In genomic region chr11:104795511-104796213, GRCh38 we compare ENCODE assay signal across 26 cellular contexts.
"Had no signal": no experiment of that assay in that cellular context is flagged by ENCODE, and none has a peak within 500 bp of the region (broad histone marks: within the 10 kb centered on the region; RNA-seq: fewer than 3 reads in every experiment).

No MANE protein-coding gene starts in this region.

- ATAC-seq: activated CD4-positive, CD25-positive, alpha-beta regulatory T cell treated with anti-CD3 and anti-CD28 coated beads, Interleukin-2, amount 50 U/mL, for 24 hours; activated CD8-positive, alpha-beta T cell treated with anti-CD3 and anti-CD28 coated beads for 36 hours; activated T-cell treated with anti-CD3 and anti-CD28 coated beads, Interleukin-2, amount 50 U/mL, for 4 hours; activated T-helper 17 cell treated with anti-CD3 and anti-CD28 coated beads, Interleukin-2, amount 50 U/mL, for 72 hours; gastroesophageal sphincter; T-helper 17 cell had no signal

- H3K36me3 ChIP-seq: brain microvascular endothelial cell, colonic mucosa, esophagus squamous epithelium, gastroesophageal sphincter, WERI-Rb-1 had no signal

- H3K27me3 ChIP-seq: brain microvascular endothelial cell, colonic mucosa, esophagus squamous epithelium, gastroesophageal sphincter had no signal

- H3K27ac ChIP-seq: brain microvascular endothelial cell, colonic mucosa, epithelial cell of prostate, esophagus squamous epithelium, gastroesophageal sphincter, WERI-Rb-1 had no signal

- DNase-seq: activated B cell treated with CpG ODN at 0.5 μM for 24 hours; activated CD4-positive, alpha-beta T cell treated with anti-CD3 and anti-CD28 coated beads for 48 hours; activated CD4-positive, alpha-beta T cell treated with anti-CD3 and anti-CD28 coated beads, Interleukin-2, amount 50 U/mL, for 1 hour; activated CD4-positive, alpha-beta T cell treated with anti-CD3 and anti-CD28 coated beads, Interleukin-2, amount 50 U/mL, for 48 hours; activated CD8-positive, alpha-beta memory T cell treated with anti-CD3 and anti-CD28 coated beads for 24 hours; activated CD8-positive, alpha-beta T cell treated with anti-CD3 and anti-CD28 coated beads for 36 hours; activated effector memory CD4-positive, alpha-beta T cell treated with Interleukin-2 at 50 U/mL for 16 hours; activated gamma-delta T cell treated with Interleukin-2 at 50 U/mL for 16 hours; activated naive CD4-positive, alpha-beta T cell treated with anti-CD3 and anti-CD28 coated beads, Interleukin-2, amount 50 U/mL, for 16 hours; activated naive CD4-positive, alpha-beta T cell treated with Interleukin-2 at 50 U/mL for 16 hours; activated T-cell treated with anti-CD3 and anti-CD28 coated beads, Interleukin-2, amount 50 U/mL, for 4 hours; amniotic stem cell; anterior cingulate cortex; brain microvascular endothelial cell; colonic mucosa; effector CD8-positive, alpha-beta T cell; esophagus squamous epithelium; foreskin melanocyte; head of caudate nucleus; T-helper 17 cell; T1000; WERI-Rb-1 had no signal

- H3K4me1 ChIP-seq: colonic mucosa, gastroesophageal sphincter had no signal

- H3K4me3 ChIP-seq: colonic mucosa, esophagus squamous epithelium, gastroesophageal sphincter had no signal

- H3K9me3 ChIP-seq: colonic mucosa, esophagus squamous epithelium had no signal
